19 cellular contexts compared by ENCODE assay signal in genomic region chr3:37642959-37643598, GRCh38.
"Had no signal": no experiment of that assay in that cellular context is flagged by ENCODE, and none has a peak within 500 bp of the region (broad histone marks: within the 10 kb centered on the region; RNA-seq: fewer than 3 reads in every experiment).

No MANE protein-coding gene starts in this region.

- H3K4me3 ChIP-seq: heart left ventricle, lung, psoas muscle, right lobe of liver, stomach, thoracic aorta had no signal

- H3K27ac ChIP-seq: heart left ventricle, psoas muscle, right lobe of liver, stomach had no signal

- H3K27me3 ChIP-seq: heart left ventricle, right lobe of liver, stomach had no signal

- H3K9me3 ChIP-seq: psoas muscle, right lobe of liver, thoracic aorta had no signal

- H3K4me1 ChIP-seq: psoas muscle, right lobe of liver had no signal

- ATAC-seq: effector memory CD8-positive, alpha-beta T cell; heart left ventricle; left colon; left ventricle myocardium superior; natural killer cell treated with Interleukin-12 subunit alpha and Interleukin-12 subunit beta and Interleukin-15 and Interleukin-18, amount 100 ng/mL, for 72 hours; psoas muscle; right lobe of liver had no signal

- DNase-seq: effector memory CD8-positive, alpha-beta T cell; heart left ventricle; hippocampal formation; left colon; left ventricle myocardium superior; mesenchymal stem cell; midbrain; occipital lobe; psoas muscle; retina; right lobe of liver; stimulated activated CD4-positive, alpha-beta T cell treated with anti-CD3 and anti-CD28 coated beads, Interleukin-4, amount 100 ng/mL, for 1 hour; stimulated activated naive CD4-positive, alpha-beta T cell; stomach; substantia nigra; trophoblast cell had no signal

- H3K36me3 ChIP-seq: right lobe of liver, stomach, thoracic aorta had no signal
